In the genomic region with DNA sequence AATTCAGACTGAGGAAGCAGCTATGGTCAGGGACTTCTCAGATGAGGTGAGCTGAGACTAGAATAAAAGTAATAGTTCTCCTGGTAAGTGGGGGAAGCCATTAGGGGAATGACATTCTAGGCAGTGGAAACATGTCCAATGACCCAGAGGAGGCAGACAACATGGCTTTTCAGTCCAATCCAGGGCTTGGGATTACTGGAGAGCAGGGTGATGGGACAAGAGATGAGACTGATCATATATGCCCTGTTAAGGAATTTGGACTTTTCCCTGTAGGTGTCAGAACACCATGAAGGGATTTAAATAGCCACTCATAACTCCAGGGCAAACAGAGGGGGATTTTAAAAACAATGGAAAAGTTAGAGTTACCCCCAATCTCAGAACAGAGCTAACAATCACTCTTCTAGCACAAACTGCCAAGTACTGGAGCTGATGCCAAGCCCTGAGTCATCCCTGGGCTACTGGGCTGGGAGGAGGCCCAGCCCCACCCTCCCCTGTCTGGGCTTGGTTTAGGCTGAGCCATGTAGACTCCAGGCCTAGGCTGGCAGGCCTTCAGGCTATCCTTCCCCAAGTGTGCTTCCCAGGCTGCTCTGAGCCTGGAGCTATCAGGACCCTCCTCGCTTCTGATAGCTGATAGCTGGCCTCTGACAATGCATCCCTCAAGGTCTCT, we compare ENCODE assay signal across 9 cellular contexts. TPM values are rescaled to one million over a fixed set of nuclear protein-coding genes. Genes with fewer than 3 reads are reported as not detected.
DNase-seq lines count a peak whose midpoint lies in the region; ATAC-seq and TF ChIP-seq lines count a peak whose summit lies in the region.
"Had no signal": no experiment of that assay in that cellular context is flagged by ENCODE, and none has a peak within 500 bp of the region (broad histone marks: within the 10 kb centered on the region; RNA-seq: fewer than 3 reads in every experiment).

No MANE protein-coding gene starts in this region.

- DNase-seq in ELF-1 (ENCODE audit: low read depth, low spot score), result peak; percentile 76
- DNase-seq in RKO (ENCODE audit: low spot score), result peak; percentile 47
- DNase-seq in fibroblast of gingiva (ENCODE audit: low read depth), result peak; percentile 77
- peak; percentile 58 for DNase-seq in omental fat pad (ENCODE audit: low spot score)
- no peak for DNase-seq in SK-N-DZ (ENCODE audit: low spot score)
- DNase-seq in activated CD4-positive, CD25-positive, alpha-beta regulatory T cell treated with anti-CD3 and anti-CD28 coated beads, Interleukin-2, amount 50 U/mL, for 72 hours, result no peak
- DNase-seq: stimulated activated naive B cell treated with anti-CD40 and anti-IgM and Interleukin-4, amounts not matched to agents 10 μg/mL and 1 μg/mL and 100 μg/mL, for 72 hours had no signal

- TF ChIP-seq CTCF in omental fat pad (IDR thresholded peaks at IDR 0.05), result no peak

- ATAC-seq in omental fat pad (ENCODE audit: low FRiP score) (peak; percentile 96), HG03175 (IDR thresholded peaks at IDR 0.05; ENCODE audit: unreplicated experiment) (no peak), GM18907 (IDR thresholded peaks at IDR 0.05; ENCODE audit: unreplicated experiment) (no peak)

RNA-seq across cellular contexts. Expression of gene MSN, which starts 22.7 kb away (rescaled TPM):
- total RNA-seq in omental fat pad, result 100 to 1,000 TPM; 166 to 412 (median 274) TPM
- 0.22 and 0.32 TPM in 2 replicates for polyA plus RNA-seq in SK-N-DZ (2014; cell fraction: cytosol; rRNA removed)
- polyA plus RNA-seq in SK-N-DZ (2014; cell fraction: nucleus; rRNA removed), result 0.17 TPM in 1 of 2 replicates, not detected in the other

Comparison
In these comparisons a context has a peak if more than half of its experiments do, and no peak if none do; other contexts are left out.
1. DNase-seq: peak in ELF-1 (single experiment), RKO (single experiment), fibroblast of gingiva (single experiment) and omental fat pad (single experiment); none in SK-N-DZ (single experiment) and activated CD4-positive, CD25-positive, alpha-beta regulatory T cell treated with anti-CD3 and anti-CD28 coated beads, Interleukin-2, amount 50 U/mL, for 72 hours (single experiment).